13 cellular contexts compared by ENCODE assay signal in the genomic region with DNA sequence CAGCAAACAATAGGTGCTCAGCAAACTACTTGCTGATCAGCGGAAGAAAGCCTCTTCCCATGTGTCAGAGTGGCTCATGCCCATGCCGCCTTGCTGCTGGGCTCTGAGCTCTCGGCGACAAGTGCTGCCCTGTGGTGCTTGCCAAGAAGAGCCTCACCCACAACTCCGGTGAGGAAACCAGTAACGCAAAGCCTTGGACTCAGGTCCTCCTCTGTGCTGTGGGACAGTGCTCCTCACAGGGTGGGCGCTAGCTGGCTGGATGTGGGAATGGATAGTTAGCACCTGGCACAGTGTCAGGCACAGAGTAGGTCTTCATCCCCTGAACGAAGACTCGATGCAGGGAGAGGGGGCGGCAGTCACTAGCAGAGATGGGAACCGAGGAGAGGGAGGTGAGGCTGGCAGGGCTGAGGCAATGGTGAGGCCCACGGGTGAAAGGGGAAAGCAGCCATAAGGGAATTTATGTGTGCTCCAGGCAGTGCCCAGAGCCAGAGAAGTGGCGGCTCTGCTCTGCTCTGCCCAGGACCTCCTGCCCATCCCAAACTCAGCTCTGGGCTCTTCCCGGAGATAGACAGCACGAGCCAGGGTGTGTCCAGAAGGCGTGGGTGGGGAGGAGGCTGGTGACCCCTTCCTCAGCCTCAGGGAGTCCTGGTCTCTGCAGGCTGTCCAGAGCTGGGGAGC. TPM values are rescaled to one million over a fixed set of nuclear protein-coding genes. Genes with fewer than 3 reads are reported as not detected.
DNase-seq lines count a peak whose midpoint lies in the region; ATAC-seq and TF ChIP-seq lines count a peak whose summit lies in the region.
"Had no signal": no experiment of that assay in that cellular context is flagged by ENCODE, and none has a peak within 500 bp of the region (broad histone marks: within the 10 kb centered on the region; RNA-seq: fewer than 3 reads in every experiment).

No MANE protein-coding gene starts in this region.

- H3K36me3 ChIP-seq in aorta (ENCODE audit: control insufficient read depth in 1 of 2, insufficient read depth in 2 of 2, low read length in 1 of 2) (no peaks in the 10 kb centered on the region), PC-9 (ENCODE audit: low read depth) (no peaks in the 10 kb centered on the region)
- H3K36me3 ChIP-seq: prostate gland, vagina had no signal

- no peak for TF ChIP-seq CTCF in mesothelial cell of epicardium (IDR thresholded peaks at IDR 0.05; ENCODE audit: unreplicated experiment)
- no peak for TF ChIP-seq CTCF in PC-9 (conservative IDR thresholded peaks at IDR 0.05)
- TF ChIP-seq CTCF in omental fat pad (IDR thresholded peaks at IDR 0.05), result no peak

- H4K20me1 ChIP-seq in PC-9 (ENCODE audit: insufficient read depth), result no peaks in the 10 kb centered on the region

- no peak overlapping the region for H3K4me2 ChIP-seq in PC-9

- POLR2A ChIA-PET in PC-9 (lab: Charles Lee; ENCODE audit: unreplicated experiment), result no interaction called here

- CTCF ChIA-PET in PC-9 (lab: Charles Lee), result no interaction called here

- peak; percentile 27 for DNase-seq in Right ventricle myocardium superior
- no peak for DNase-seq in left ventricle myocardium superior
- DNase-seq in activated naive CD8-positive, alpha-beta T cell treated with anti-CD3 and anti-CD28 coated beads, Interleukin-2, amount 50 U/mL, for 24 hours, result no peak
- DNase-seq in mesothelial cell of epicardium (ENCODE audit: low spot score in 2 of 2, unreplicated experiment in 2 of 2), result no peak
- peak; percentile 45 to 47 for DNase-seq in aorta
- DNase-seq in PC-9, result no peak
- DNase-seq in omental fat pad (ENCODE audit: low spot score), result no peak
- DNase-seq: AML-193, NCI-H1930 had no signal

- H3K36me3 Mint-ChIP-seq in activated naive CD8-positive, alpha-beta T cell treated with anti-CD3 and anti-CD28 coated beads, Interleukin-2, amount 50 U/mL, for 24 hours (ENCODE audit: low read depth), result peaks cover 3% of the 10 kb centered on the region
- H3K36me3 Mint-ChIP-seq in mesothelial cell of epicardium, result no peaks in the 10 kb centered on the region

- no TSS peak for BruUV-seq in PC-9 (replicated peaks; lab: Mats Ljungman, UMichigan)

- H3K4me1 Mint-ChIP-seq in activated naive CD8-positive, alpha-beta T cell treated with anti-CD3 and anti-CD28 coated beads, Interleukin-2, amount 50 U/mL, for 24 hours, result peaks cover 60% of the 10 kb centered on the region
- H3K4me1 Mint-ChIP-seq in mesothelial cell of epicardium, result peaks cover 18% of the 10 kb centered on the region

- H3F3A ChIP-seq in PC-9 (ENCODE audit: insufficient read depth, low read depth), result peaks cover 22% of the 10 kb centered on the region

- ATAC-seq in Right ventricle myocardium superior (ENCODE audit: poor library complexity) (no peak), left ventricle myocardium superior (no peak), aorta (ENCODE audit: low FRiP score) (no peak), omental fat pad (ENCODE audit: low FRiP score) (no peak), HG03354 (IDR thresholded peaks at IDR 0.05; ENCODE audit: poor library complexity, severe bottlenecking, unreplicated experiment) (no peak)
- no peak for ATAC-seq in activated naive CD8-positive, alpha-beta T cell treated with anti-CD3 and anti-CD28 coated beads, Interleukin-2, amount 50 U/mL, for 24 hours
- ATAC-seq: activated CD4-positive, CD25-positive, alpha-beta regulatory T cell treated with anti-CD3 and anti-CD28 coated beads, Interleukin-2, amount 50 U/mL, for 24 hours had no signal

- peak overlapping the region; percentile 91 for H3K27ac Mint-ChIP-seq in activated naive CD8-positive, alpha-beta T cell treated with anti-CD3 and anti-CD28 coated beads, Interleukin-2, amount 50 U/mL, for 24 hours
- peak overlapping the region; percentile 9 for H3K27ac Mint-ChIP-seq in mesothelial cell of epicardium

- no peaks in the 10 kb centered on the region for H3K4me1 ChIP-seq in aorta (ENCODE audit: control insufficient read depth in 1 of 2, insufficient read depth in 2 of 2, low read length in 2 of 2)
- H3K4me1 ChIP-seq in PC-9 (replicated peaks; ENCODE audit: insufficient read depth), result peaks cover 50% of the 10 kb centered on the region
- H3K4me1 ChIP-seq: prostate gland had no signal

- intact Hi-C loops in Right ventricle myocardium superior (cut with DNase I) (no loop called here), left ventricle myocardium superior (cut with micrococcal nuclease) (no loop called here), aorta (cut with DNase I) (no loop called here), PC-9 (cut with micrococcal nuclease; ENCODE audit: unreplicated experiment) (no loop called here)

- H3K27ac ChIP-seq in aorta (ENCODE audit: low read depth in 1 of 2, low read length in 2 of 2), result no peak overlapping the region
- H3K27ac ChIP-seq in PC-9, result no peak overlapping the region
- H3K27ac ChIP-seq: prostate gland had no signal

- no peak overlapping the region for H2AFZ ChIP-seq in PC-9

- H3K9me3 ChIP-seq in aorta (ENCODE audit: control insufficient read depth, low read length), result no peaks in the 10 kb centered on the region
- H3K9me3 ChIP-seq in PC-9 (ENCODE audit: insufficient read depth, low read depth), result no peaks in the 10 kb centered on the region
- H3K9me3 ChIP-seq: prostate gland, vagina had no signal

- no peaks in the 10 kb centered on the region for H3K9me2 ChIP-seq in PC-9 (ENCODE audit: insufficient read depth)

- no peaks in the 10 kb centered on the region for H3K9me3 Mint-ChIP-seq in activated naive CD8-positive, alpha-beta T cell treated with anti-CD3 and anti-CD28 coated beads, Interleukin-2, amount 50 U/mL, for 24 hours
- H3K9me3 Mint-ChIP-seq in mesothelial cell of epicardium, result no peaks in the 10 kb centered on the region

- H3K27me3 ChIP-seq in aorta (ENCODE audit: control insufficient read depth in 1 of 2, insufficient read depth in 2 of 2, low read length in 1 of 2) (no peaks in the 10 kb centered on the region), PC-9 (ENCODE audit: insufficient read depth, low read depth) (no peaks in the 10 kb centered on the region)
- H3K27me3 ChIP-seq: vagina had no signal

- 78 to 84% methylated on average over 16 of the region's 16 CpGs for WGBS in aorta, 2 donors

- H3K4me3 ChIP-seq in aorta (ENCODE audit: low read length in 2 of 2) (no peak overlapping the region), PC-9 (no peak overlapping the region)
- H3K4me3 ChIP-seq: prostate gland, vagina had no signal

- H3K79me2 ChIP-seq in PC-9 (ENCODE audit: low read depth), result peaks cover 28% of the 10 kb centered on the region

- H3K4me3 Mint-ChIP-seq in activated naive CD8-positive, alpha-beta T cell treated with anti-CD3 and anti-CD28 coated beads, Interleukin-2, amount 50 U/mL, for 24 hours, result peak overlapping the region; percentile 5
- H3K4me3 Mint-ChIP-seq in mesothelial cell of epicardium, result no peak overlapping the region

- H3K27me3 Mint-ChIP-seq in activated naive CD8-positive, alpha-beta T cell treated with anti-CD3 and anti-CD28 coated beads, Interleukin-2, amount 50 U/mL, for 24 hours, result no peaks in the 10 kb centered on the region
- no peaks in the 10 kb centered on the region for H3K27me3 Mint-ChIP-seq in mesothelial cell of epicardium (ENCODE audit: low read depth)

RNA-seq across cellular contexts. Expression of a gene that starts 55.7 kb away (rescaled TPM):
- 78.6 TPM for total RNA-seq in Right ventricle myocardium superior
- total RNA-seq in left ventricle myocardium superior, result 95.1 TPM
- total RNA-seq in mesothelial cell of epicardium, result 39.9 to 42.4 TPM (median 41.7 TPM) in 3 replicates
- 10 to 100 TPM; 76.1 to 84.7 TPM for total RNA-seq in aorta
- polyA plus RNA-seq in aorta, result 10 to 100 TPM; 12.6 to 23.7 TPM
- 30.1 and 30.7 TPM in 2 replicates for total RNA-seq in PC-9 (2021)
- 10 to 100 TPM; 33.6 to 72.0 (median 55.9) TPM for total RNA-seq in omental fat pad

Comparison
In these comparisons a context has a peak if more than half of its experiments do, and no peak if none do; other contexts are left out.
1. DNase-seq: peak in Right ventricle myocardium superior (single experiment) and aorta (2 of 2); none in left ventricle myocardium superior (single experiment), activated naive CD8-positive, alpha-beta T cell treated with anti-CD3 and anti-CD28 coated beads, Interleukin-2, amount 50 U/mL, for 24 hours (single experiment), mesothelial cell of epicardium (0 of 2), PC-9 (0 of 2) and omental fat pad (single experiment).